8 cellular contexts compared by ENCODE assay signal in genomic region chr4:184384056-184384809, GRCh38.
DNase-seq lines count a peak whose midpoint lies in the region; ATAC-seq, FAIRE-seq and TF ChIP-seq lines count a peak whose summit lies in the region.

No MANE protein-coding gene starts in this region.

- DNase-seq in HTR-8/SVneo (ENCODE audit: insufficient read length, low spot score) (peak; percentile 48), left cardiac atrium (peak; percentile 61), small intestine (peak; percentile 90), SK-N-DZ (ENCODE audit: low spot score) (no peak)
- peak; percentile 58 for DNase-seq in activated CD8-positive, alpha-beta T cell treated with anti-CD3 and anti-CD28 coated beads, Interleukin-2, amount 10 ng/mL, durations not matched to agents 7 days and 5 days
- no peak for DNase-seq in activated CD4-positive, alpha-beta T cell treated with anti-CD3 and anti-CD28 coated beads for 1 hour

- peaks cover 0 to 4% of the 10 kb centered on the region in 2 donors for H3K36me3 ChIP-seq in small intestine (ENCODE audit: control insufficient read depth in 2 of 2, insufficient read depth in 2 of 2, low read length in 2 of 2)

- POLR2A ChIA-PET in activated CD8-positive, alpha-beta T cell treated with anti-CD3 and anti-CD28 coated beads, Interleukin-2, amount 10 ng/mL, durations not matched to agents 7 days and 5 days (lab: Charles Lee), result interaction anchor here (0.7 to 2.3 kb wide), 3 partner anchors 26 to 56 kb away, joined by 3 to 6 read pairs (median 5); no protein-coding TSS in a partner anchor

- FAIRE-seq in HTR-8/SVneo (lab: Jason Lieb, UNC), result peak; percentile 87
- no peak for FAIRE-seq in small intestine (lab: Jason Lieb, UNC)

- peaks cover 21 to 26% of the 10 kb centered on the region in 2 donors for H3K4me1 ChIP-seq in small intestine (ENCODE audit: control insufficient read depth in 2 of 2, insufficient read depth in 1 of 2, low read depth in 1 of 2, low read length in 1 of 2)

- ATAC-seq in GM21576 (IDR thresholded peaks at IDR 0.05; ENCODE audit: unreplicated experiment) (peak; percentile 82), left cardiac atrium (peak; percentile 73 to 81)
- peak; percentile 60 for ATAC-seq in activated CD8-positive, alpha-beta T cell treated with anti-CD3 and anti-CD28 coated beads, Interleukin-2, amount 10 ng/mL, durations not matched to agents 7 days and 5 days

- H3K27ac Mint-ChIP-seq in activated CD8-positive, alpha-beta T cell treated with anti-CD3 and anti-CD28 coated beads, Interleukin-2, amount 10 ng/mL, durations not matched to agents 7 days and 5 days, result peak overlapping the region; percentile 84

- intact Hi-C loops in left cardiac atrium (cut with DNase I), result loop anchor here (2.0 to 10.0 kb wide), 3 partner anchors 89 to 153 kb away; no protein-coding TSS in a partner anchor

- H3K4me3 Mint-ChIP-seq in activated CD8-positive, alpha-beta T cell treated with anti-CD3 and anti-CD28 coated beads, Interleukin-2, amount 10 ng/mL, durations not matched to agents 7 days and 5 days, result peak overlapping the region; percentile 55

- H3K27ac ChIP-seq in small intestine (ENCODE audit: low read depth in 1 of 2, low read length in 1 of 2), result peak overlapping the region; percentile 81 to 84

- H3K27me3 Mint-ChIP-seq in activated CD8-positive, alpha-beta T cell treated with anti-CD3 and anti-CD28 coated beads, Interleukin-2, amount 10 ng/mL, durations not matched to agents 7 days and 5 days (ENCODE audit: low read depth), result no peaks in the 10 kb centered on the region

- no peak for TF ChIP-seq CTCF in GM12875 (IDR thresholded peaks at IDR 0.05; ENCODE audit: borderline replicate concordance, insufficient read depth, low read depth, low read length)

- 16 to 25% (median 21%) methylated on average over 13 of the region's 13 CpGs for WGBS in small intestine, 3 donors

- no peaks in the 10 kb centered on the region for H3K27me3 ChIP-seq in small intestine (ENCODE audit: control insufficient read depth in 2 of 2, insufficient read depth in 2 of 2, low read length in 2 of 2)

- H3K9me3 Mint-ChIP-seq in activated CD8-positive, alpha-beta T cell treated with anti-CD3 and anti-CD28 coated beads, Interleukin-2, amount 10 ng/mL, durations not matched to agents 7 days and 5 days (ENCODE audit: insufficient read depth), result no peaks in the 10 kb centered on the region

- H3K36me3 Mint-ChIP-seq in activated CD8-positive, alpha-beta T cell treated with anti-CD3 and anti-CD28 coated beads, Interleukin-2, amount 10 ng/mL, durations not matched to agents 7 days and 5 days (ENCODE audit: low read depth), result peaks cover 73% of the 10 kb centered on the region

- peaks cover 65% of the 10 kb centered on the region for H3K4me1 Mint-ChIP-seq in activated CD8-positive, alpha-beta T cell treated with anti-CD3 and anti-CD28 coated beads, Interleukin-2, amount 10 ng/mL, durations not matched to agents 7 days and 5 days (ENCODE audit: low read depth)

- H3K4me3 ChIP-seq in GM12875 (ENCODE audit: low read depth, low read length), result peak overlapping the region; percentile 18
- no peak overlapping the region for H3K4me3 ChIP-seq in small intestine (ENCODE audit: low read depth in 1 of 2, low read length in 2 of 2)

- no peaks in the 10 kb centered on the region for H3K9me3 ChIP-seq in small intestine (ENCODE audit: control insufficient read depth, low read depth)

- CTCF ChIA-PET in activated CD8-positive, alpha-beta T cell treated with anti-CD3 and anti-CD28 coated beads, Interleukin-2, amount 10 ng/mL, durations not matched to agents 7 days and 5 days (lab: Charles Lee), result interaction anchor here (0.7 to 5.4 kb wide), 6 partner anchors 18 to 133 kb away, joined by 3 to 32 read pairs (median 3); no protein-coding TSS in a partner anchor

Comparison
In these comparisons a context has a peak if more than half of its experiments do, and no peak if none do; other contexts are left out.
1. DNase-seq: peak in HTR-8/SVneo (single experiment), activated CD8-positive, alpha-beta T cell treated with anti-CD3 and anti-CD28 coated beads, Interleukin-2, amount 10 ng/mL, durations not matched to agents 7 days and 5 days (single experiment), left cardiac atrium (single experiment) and small intestine (single experiment); none in SK-N-DZ (single experiment) and activated CD4-positive, alpha-beta T cell treated with anti-CD3 and anti-CD28 coated beads for 1 hour (single experiment).
2. Peak in every context shown above with its lines, with median percentiles within 50 percentile points of each other: ATAC-seq.